In the genomic region with DNA sequence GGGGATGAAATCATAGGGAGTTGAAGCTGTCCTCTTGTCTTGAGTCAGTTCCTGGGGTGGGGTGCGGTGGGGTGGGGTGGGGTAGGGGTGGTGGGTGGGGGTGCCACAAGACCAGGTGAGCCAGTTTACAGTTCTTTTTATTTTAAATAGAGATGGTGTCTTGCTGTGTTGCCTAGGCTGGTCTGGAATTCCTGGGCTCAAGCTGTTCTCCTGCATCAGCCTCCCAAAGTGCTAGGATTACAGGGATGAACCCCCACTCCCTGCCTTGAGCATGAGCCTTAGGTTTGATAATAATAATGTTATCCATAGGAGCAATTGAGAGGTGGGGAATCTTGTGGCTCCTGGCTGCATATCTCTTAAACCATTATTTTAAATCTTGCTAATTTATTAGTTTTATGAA, we compare ENCODE assay signal across 2 cellular contexts.
TF ChIP-seq lines count a peak whose summit lies in the region.

No MANE protein-coding gene starts in this region.

TF ChIP-seq in GM23338, 12 proteins besides CTCF, POLR2A, EP300 and RAD21 (continues in another document):
- TF ChIP-seq JUNB (IDR thresholded peaks at IDR 0.05; ENCODE audit: unreplicated experiment) = no peak
- TF ChIP-seq, protein P1, sequence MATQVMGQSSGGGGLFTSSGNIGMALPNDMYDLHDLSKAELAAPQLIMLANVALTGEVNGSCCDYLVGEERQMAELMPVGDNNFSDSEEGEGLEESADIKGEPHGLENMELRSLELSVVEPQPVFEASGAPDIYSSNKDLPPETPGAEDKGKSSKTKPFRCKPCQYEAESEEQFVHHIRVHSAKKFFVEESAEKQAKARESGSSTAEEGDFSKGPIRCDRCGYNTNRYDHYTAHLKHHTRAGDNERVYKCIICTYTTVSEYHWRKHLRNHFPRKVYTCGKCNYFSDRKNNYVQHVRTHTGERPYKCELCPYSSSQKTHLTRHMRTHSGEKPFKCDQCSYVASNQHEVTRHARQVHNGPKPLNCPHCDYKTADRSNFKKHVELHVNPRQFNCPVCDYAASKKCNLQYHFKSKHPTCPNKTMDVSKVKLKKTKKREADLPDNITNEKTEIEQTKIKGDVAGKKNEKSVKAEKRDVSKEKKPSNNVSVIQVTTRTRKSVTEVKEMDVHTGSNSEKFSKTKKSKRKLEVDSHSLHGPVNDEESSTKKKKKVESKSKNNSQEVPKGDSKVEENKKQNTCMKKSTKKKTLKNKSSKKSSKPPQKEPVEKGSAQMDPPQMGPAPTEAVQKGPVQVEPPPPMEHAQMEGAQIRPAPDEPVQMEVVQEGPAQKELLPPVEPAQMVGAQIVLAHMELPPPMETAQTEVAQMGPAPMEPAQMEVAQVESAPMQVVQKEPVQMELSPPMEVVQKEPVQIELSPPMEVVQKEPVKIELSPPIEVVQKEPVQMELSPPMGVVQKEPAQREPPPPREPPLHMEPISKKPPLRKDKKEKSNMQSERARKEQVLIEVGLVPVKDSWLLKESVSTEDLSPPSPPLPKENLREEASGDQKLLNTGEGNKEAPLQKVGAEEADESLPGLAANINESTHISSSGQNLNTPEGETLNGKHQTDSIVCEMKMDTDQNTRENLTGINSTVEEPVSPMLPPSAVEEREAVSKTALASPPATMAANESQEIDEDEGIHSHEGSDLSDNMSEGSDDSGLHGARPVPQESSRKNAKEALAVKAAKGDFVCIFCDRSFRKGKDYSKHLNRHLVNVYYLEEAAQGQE (IDR thresholded peaks at IDR 0.05; ENCODE audit: unreplicated experiment) = no peak
- TF ChIP-seq NANOG (IDR thresholded peaks at IDR 0.05; ENCODE audit: borderline replicate concordance) = no peak
- no peak for TF ChIP-seq EZH2phosphoT487 (IDR thresholded peaks at IDR 0.05; ENCODE audit: unreplicated experiment)
- TF ChIP-seq EZH2 (IDR thresholded peaks at IDR 0.05; ENCODE audit: low read depth, unreplicated experiment) = no peak
- no peak for TF ChIP-seq CREB1 (CRISPR knock-in tag; IDR thresholded peaks at IDR 0.05; ENCODE audit: low read depth)
- TF ChIP-seq ZNF331 (CRISPR knock-in tag; IDR thresholded peaks at IDR 0.05; ENCODE audit: low read depth) = no peak
- no peak for TF ChIP-seq STAT1 (IDR thresholded peaks at IDR 0.05; ENCODE audit: unreplicated experiment)
- no peak for TF ChIP-seq POLR2AphosphoS5 (IDR thresholded peaks at IDR 0.05; ENCODE audit: low read depth)
- TF ChIP-seq, protein P2, sequence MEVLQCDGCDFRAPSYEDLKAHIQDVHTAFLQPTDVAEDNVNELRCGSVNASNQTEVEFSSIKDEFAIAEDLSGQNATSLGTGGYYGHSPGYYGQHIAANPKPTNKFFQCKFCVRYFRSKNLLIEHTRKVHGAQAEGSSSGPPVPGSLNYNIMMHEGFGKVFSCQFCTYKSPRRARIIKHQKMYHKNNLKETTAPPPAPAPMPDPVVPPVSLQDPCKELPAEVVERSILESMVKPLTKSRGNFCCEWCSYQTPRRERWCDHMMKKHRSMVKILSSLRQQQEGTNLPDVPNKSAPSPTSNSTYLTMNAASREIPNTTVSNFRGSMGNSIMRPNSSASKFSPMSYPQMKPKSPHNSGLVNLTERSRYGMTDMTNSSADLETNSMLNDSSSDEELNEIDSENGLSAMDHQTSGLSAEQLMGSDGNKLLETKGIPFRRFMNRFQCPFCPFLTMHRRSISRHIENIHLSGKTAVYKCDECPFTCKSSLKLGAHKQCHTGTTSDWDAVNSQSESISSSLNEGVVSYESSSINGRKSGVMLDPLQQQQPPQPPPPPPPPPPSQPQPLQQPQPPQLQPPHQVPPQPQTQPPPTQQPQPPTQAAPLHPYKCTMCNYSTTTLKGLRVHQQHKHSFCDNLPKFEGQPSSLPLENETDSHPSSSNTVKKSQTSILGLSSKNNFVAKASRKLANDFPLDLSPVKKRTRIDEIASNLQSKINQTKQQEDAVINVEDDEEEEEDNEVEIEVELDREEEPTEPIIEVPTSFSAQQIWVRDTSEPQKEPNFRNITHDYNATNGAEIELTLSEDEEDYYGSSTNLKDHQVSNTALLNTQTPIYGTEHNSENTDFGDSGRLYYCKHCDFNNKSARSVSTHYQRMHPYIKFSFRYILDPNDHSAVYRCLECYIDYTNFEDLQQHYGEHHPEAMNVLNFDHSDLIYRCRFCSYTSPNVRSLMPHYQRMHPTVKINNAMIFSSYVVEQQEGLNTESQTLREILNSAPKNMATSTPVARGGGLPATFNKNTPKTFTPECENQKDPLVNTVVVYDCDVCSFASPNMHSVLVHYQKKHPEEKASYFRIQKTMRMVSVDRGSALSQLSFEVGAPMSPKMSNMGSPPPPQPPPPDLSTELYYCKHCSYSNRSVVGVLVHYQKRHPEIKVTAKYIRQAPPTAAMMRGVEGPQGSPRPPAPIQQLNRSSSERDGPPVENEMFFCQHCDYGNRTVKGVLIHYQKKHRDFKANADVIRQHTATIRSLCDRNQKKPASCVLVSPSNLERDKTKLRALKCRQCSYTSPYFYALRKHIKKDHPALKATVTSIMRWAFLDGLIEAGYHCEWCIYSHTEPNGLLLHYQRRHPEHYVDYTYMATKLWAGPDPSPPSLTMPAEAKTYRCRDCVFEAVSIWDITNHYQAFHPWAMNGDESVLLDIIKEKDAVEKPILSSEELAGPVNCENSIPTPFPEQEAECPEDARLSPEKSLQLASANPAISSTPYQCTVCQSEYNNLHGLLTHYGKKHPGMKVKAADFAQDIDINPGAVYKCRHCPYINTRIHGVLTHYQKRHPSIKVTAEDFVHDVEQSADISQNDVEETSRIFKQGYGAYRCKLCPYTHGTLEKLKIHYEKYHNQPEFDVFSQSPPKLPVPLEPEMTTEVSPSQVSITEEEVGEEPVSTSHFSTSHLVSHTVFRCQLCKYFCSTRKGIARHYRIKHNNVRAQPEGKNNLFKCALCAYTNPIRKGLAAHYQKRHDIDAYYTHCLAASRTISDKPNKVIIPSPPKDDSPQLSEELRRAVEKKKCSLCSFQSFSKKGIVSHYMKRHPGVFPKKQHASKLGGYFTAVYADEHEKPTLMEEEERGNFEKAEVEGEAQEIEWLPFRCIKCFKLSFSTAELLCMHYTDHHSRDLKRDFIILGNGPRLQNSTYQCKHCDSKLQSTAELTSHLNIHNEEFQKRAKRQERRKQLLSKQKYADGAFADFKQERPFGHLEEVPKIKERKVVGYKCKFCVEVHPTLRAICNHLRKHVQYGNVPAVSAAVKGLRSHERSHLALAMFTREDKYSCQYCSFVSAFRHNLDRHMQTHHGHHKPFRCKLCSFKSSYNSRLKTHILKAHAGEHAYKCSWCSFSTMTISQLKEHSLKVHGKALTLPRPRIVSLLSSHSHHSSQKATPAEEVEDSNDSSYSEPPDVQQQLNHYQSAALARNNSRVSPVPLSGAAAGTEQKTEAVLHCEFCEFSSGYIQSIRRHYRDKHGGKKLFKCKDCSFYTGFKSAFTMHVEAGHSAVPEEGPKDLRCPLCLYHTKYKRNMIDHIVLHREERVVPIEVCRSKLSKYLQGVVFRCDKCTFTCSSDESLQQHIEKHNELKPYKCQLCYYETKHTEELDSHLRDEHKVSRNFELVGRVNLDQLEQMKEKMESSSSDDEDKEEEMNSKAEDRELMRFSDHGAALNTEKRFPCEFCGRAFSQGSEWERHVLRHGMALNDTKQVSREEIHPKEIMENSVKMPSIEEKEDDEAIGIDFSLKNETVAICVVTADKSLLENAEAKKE (CRISPR knock-in tag; IDR thresholded peaks at IDR 0.05) = no peak
- TF ChIP-seq ZNF114 (CRISPR knock-in tag; IDR thresholded peaks at IDR 0.05) = no peak

TF ChIP-seq in H1, 55 proteins besides CTCF, POLR2A, EP300 and RAD21:
- TF ChIP-seq, protein P3, sequence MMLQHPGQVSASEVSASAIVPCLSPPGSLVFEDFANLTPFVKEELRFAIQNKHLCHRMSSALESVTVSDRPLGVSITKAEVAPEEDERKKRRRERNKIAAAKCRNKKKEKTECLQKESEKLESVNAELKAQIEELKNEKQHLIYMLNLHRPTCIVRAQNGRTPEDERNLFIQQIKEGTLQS (IDR thresholded peaks at IDR 0.05; ENCODE audit: insufficient read depth, low read depth, low read length) = no peak
- peak; percentile 75 for TF ChIP-seq TEAD4 (IDR thresholded peaks at IDR 0.05; ENCODE audit: low read depth, low read length)
